23 cellular contexts compared by ENCODE assay signal in the genomic region with DNA sequence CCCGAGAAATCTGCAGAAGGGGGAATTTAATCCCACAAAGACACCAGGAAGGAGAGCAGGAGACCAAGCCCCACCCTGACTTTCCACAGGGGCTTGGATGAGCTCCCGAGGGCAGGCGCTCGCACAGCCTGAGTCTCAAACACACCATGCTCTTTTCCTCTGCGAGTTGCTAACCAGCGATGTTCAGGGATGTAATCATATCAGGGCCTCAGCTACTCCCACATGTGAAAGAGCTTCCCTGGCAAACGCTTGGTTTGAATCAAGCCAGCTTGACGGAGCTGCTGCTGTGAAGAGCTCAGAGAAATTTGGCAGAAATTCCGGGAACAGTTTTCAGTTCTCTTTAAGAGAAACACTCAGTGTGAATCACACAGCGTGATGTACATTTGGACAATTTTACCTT.
A peak's percentile ranks its signal among the peaks of the same experiment; 100 is the strongest.
DNase-seq lines count a peak whose midpoint lies in the region; TF ChIP-seq lines count a peak whose summit lies in the region.
"Had no signal": no experiment of that assay in that cellular context is flagged by ENCODE, and none has a peak within 500 bp of the region (broad histone marks: within the 10 kb centered on the region; RNA-seq: fewer than 3 reads in every experiment).

No MANE protein-coding gene starts in this region.

- H3K9ac ChIP-seq in mesenchymal stem cell (ENCODE audit: low read length) = peak overlapping the region; percentile 70
- H3K9ac ChIP-seq: SK-N-SH had no signal

- DNase-seq in NCI-H1092 treated with DMSO at 0.1 percent for 48 hours (lab: John Stamatoyannopoulos, UW) (peak; percentile 43), fibroblast of pulmonary artery (ENCODE audit: low read depth) (peak; percentile 4), mesenchymal stem cell (no peak), skeletal muscle cell (ENCODE audit: low read depth) (peak; percentile 2), cerebellar nuclear complex (lab: John Stamatoyannopoulos, UW) (no peak), iPS-NIHi11 (ENCODE audit: low spot score) (no peak), mesothelial cell of epicardium (ENCODE audit: low spot score in 2 of 2, unreplicated experiment in 2 of 2) (no peak)
- no peak for DNase-seq in effector memory CD4-positive, alpha-beta T cell
- DNase-seq: activated CD4-positive, CD25-positive, alpha-beta regulatory T cell; activated CD8-positive, alpha-beta T cell treated with anti-CD3 and anti-CD28 coated beads for 36 hours; activated naive CD4-positive, alpha-beta T cell treated with anti-CD3 and anti-CD28 coated beads for 36 hours; activated T-cell treated with anti-CD3 and anti-CD28 coated beads, Interleukin-2, amount 50 U/mL, for 24 hours; CD8-positive, alpha-beta memory T cell; DND-41; glutamatergic neuron; HFFc6; IMR-90; naive thymus-derived CD4-positive, alpha-beta T cell; NCI-H1930; SK-N-SH; stimulated activated CD4-positive, alpha-beta T cell treated with anti-CD3 and anti-CD28 coated beads, Interleukin-12 subunit alpha, Interleukin-12 subunit beta, amount 100 ng/mL, for 4 hours had no signal

- no peak overlapping the region for H2BK5ac ChIP-seq in mesenchymal stem cell (ENCODE audit: low read depth, low read length, poor library complexity, severe bottlenecking)

- TF ChIP-seq CTCF in fibroblast of pulmonary artery (IDR thresholded peaks at IDR 0.05; ENCODE audit: low read length, missing control alignments) (no peak), mesothelial cell of epicardium (IDR thresholded peaks at IDR 0.05; ENCODE audit: unreplicated experiment) (no peak)

- no peaks in the 10 kb centered on the region for H3K36me3 Mint-ChIP-seq in mesothelial cell of epicardium
- H3K36me3 Mint-ChIP-seq: naive thymus-derived CD4-positive, alpha-beta T cell had no signal

- no peak overlapping the region for H2BK12ac ChIP-seq in mesenchymal stem cell (ENCODE audit: low read length in 2 of 2)

- H2BK15ac ChIP-seq in mesenchymal stem cell (ENCODE audit: low read depth, poor library complexity, severe bottlenecking) = no peak overlapping the region

- no peak overlapping the region for H3K4me3 Mint-ChIP-seq in mesothelial cell of epicardium
- H3K4me3 Mint-ChIP-seq: activated CD8-positive, alpha-beta T cell treated with anti-CD3 and anti-CD28 coated beads for 36 hours; activated naive CD4-positive, alpha-beta T cell treated with anti-CD3 and anti-CD28 coated beads for 36 hours; activated T-cell treated with anti-CD3 and anti-CD28 coated beads, Interleukin-2, amount 50 U/mL, for 24 hours; CD8-positive, alpha-beta memory T cell; dendritic cell treated with granulocyte-macrophage colony-stimulating factor and Interleukin-4, amounts not matched to agents 40 ng/mL and 50 ng/mL, for 4 days; HFFc6; naive thymus-derived CD4-positive, alpha-beta T cell had no signal

- no peak overlapping the region for H3K27ac ChIP-seq in mesenchymal stem cell (ENCODE audit: low read length, poor library complexity, severe bottlenecking)
- no peak overlapping the region for H3K27ac ChIP-seq in effector memory CD4-positive, alpha-beta T cell (ENCODE audit: insufficient read depth, low read length, poor library complexity, severe bottlenecking)
- H3K27ac ChIP-seq: HL-60 had no signal

- peaks cover 30% of the 10 kb centered on the region for H3K9me3 Mint-ChIP-seq in mesothelial cell of epicardium
- H3K9me3 Mint-ChIP-seq: activated CD8-positive, alpha-beta T cell treated with anti-CD3 and anti-CD28 coated beads for 36 hours; activated naive CD4-positive, alpha-beta T cell treated with anti-CD3 and anti-CD28 coated beads for 36 hours; activated T-cell treated with anti-CD3 and anti-CD28 coated beads, Interleukin-2, amount 50 U/mL, for 24 hours; CD8-positive, alpha-beta memory T cell; dendritic cell treated with granulocyte-macrophage colony-stimulating factor and Interleukin-4, amounts not matched to agents 40 ng/mL and 50 ng/mL, for 4 days had no signal

- H3K4me2 ChIP-seq in mesenchymal stem cell (ENCODE audit: low read length, poor library complexity, severe bottlenecking) = no peak overlapping the region
- H3K4me2 ChIP-seq: SK-N-SH had no signal

- no peak overlapping the region for H3K18ac ChIP-seq in mesenchymal stem cell (ENCODE audit: low read depth in 1 of 2, low read length in 2 of 2)

- no peaks in the 10 kb centered on the region for H3K79me1 ChIP-seq in mesenchymal stem cell (replicated peaks; ENCODE audit: low read length, poor library complexity, severe bottlenecking)

- H3K23ac ChIP-seq in mesenchymal stem cell (ENCODE audit: low read length in 2 of 2) = no peak overlapping the region

- H3K27me3 ChIP-seq in mesenchymal stem cell (ENCODE audit: control insufficient read depth in 1 of 2, insufficient read depth in 1 of 2, low read length in 2 of 2) = no peaks in the 10 kb centered on the region
- H3K27me3 ChIP-seq in effector memory CD4-positive, alpha-beta T cell (replicated peaks; ENCODE audit: control insufficient read depth, insufficient read depth, low read length, poor library complexity, severe bottlenecking) = peaks cover 4% of the 10 kb centered on the region

- no peak overlapping the region for H3K4me3 ChIP-seq in fibroblast of pulmonary artery (replicated peaks; ENCODE audit: low read depth, low read length)
- peak overlapping the region in 1 of 2 experiments; percentile 50 for H3K4me3 ChIP-seq in mesenchymal stem cell (ENCODE audit: insufficient read depth in 1 of 2, low read depth in 1 of 2, low read length in 2 of 2)
- no peak overlapping the region for H3K4me3 ChIP-seq in skeletal muscle cell (ENCODE audit: low read depth, low read length)
- H3K4me3 ChIP-seq in effector memory CD4-positive, alpha-beta T cell (ENCODE audit: insufficient read depth, low read depth, low read length, poor library complexity, severe bottlenecking) = no peak overlapping the region

- no peaks in the 10 kb centered on the region for H3K9me3 ChIP-seq in mesenchymal stem cell (ENCODE audit: control insufficient read depth, low read length)
- no peaks in the 10 kb centered on the region for H3K9me3 ChIP-seq in effector memory CD4-positive, alpha-beta T cell (ENCODE audit: control insufficient read depth, low read length)
- H3K9me3 ChIP-seq: SK-N-SH had no signal

- 87% methylated on average over 9 of the region's 10 CpGs for WGBS in mesenchymal stem cell

- no peak overlapping the region for H3K14ac ChIP-seq in mesenchymal stem cell (ENCODE audit: low read length in 2 of 2)

- no peaks in the 10 kb centered on the region for H3K36me3 ChIP-seq in mesenchymal stem cell (ENCODE audit: control insufficient read depth in 1 of 2, insufficient read depth in 2 of 2, low read depth in 1 of 2, low read length in 2 of 2)
- H3K36me3 ChIP-seq in effector memory CD4-positive, alpha-beta T cell (ENCODE audit: control insufficient read depth, insufficient read depth, low read length) = no peaks in the 10 kb centered on the region

- H4K8ac ChIP-seq in mesenchymal stem cell (ENCODE audit: low read length) = no peak overlapping the region

- no peaks in the 10 kb centered on the region for H3K27me3 Mint-ChIP-seq in mesothelial cell of epicardium (ENCODE audit: low read depth)
- H3K27me3 Mint-ChIP-seq: dendritic cell treated with granulocyte-macrophage colony-stimulating factor and Interleukin-4, amounts not matched to agents 40 ng/mL and 50 ng/mL, for 4 days had no signal

- H4K91ac ChIP-seq in mesenchymal stem cell (ENCODE audit: low read length) = no peak overlapping the region

- no peak overlapping the region for H2BK120ac ChIP-seq in mesenchymal stem cell (ENCODE audit: low read depth, low read length)

- H3K4ac ChIP-seq in mesenchymal stem cell (ENCODE audit: low read depth in 1 of 2, low read length in 2 of 2) = no peak overlapping the region

- no peaks in the 10 kb centered on the region for H3K4me1 ChIP-seq in mesenchymal stem cell (ENCODE audit: control insufficient read depth, insufficient read depth, low read depth, low read length)
- no peaks in the 10 kb centered on the region for H3K4me1 ChIP-seq in effector memory CD4-positive, alpha-beta T cell (ENCODE audit: control insufficient read depth, insufficient read depth, low read length, poor library complexity, severe bottlenecking)

- H2AFZ ChIP-seq in mesenchymal stem cell (ENCODE audit: low read depth, low read length) = no peak overlapping the region

- no peak overlapping the region for H3K27ac Mint-ChIP-seq in mesothelial cell of epicardium
- H3K27ac Mint-ChIP-seq: activated CD8-positive, alpha-beta T cell treated with anti-CD3 and anti-CD28 coated beads for 36 hours; activated naive CD4-positive, alpha-beta T cell treated with anti-CD3 and anti-CD28 coated beads for 36 hours; activated T-cell treated with anti-CD3 and anti-CD28 coated beads, Interleukin-2, amount 50 U/mL, for 24 hours; CD8-positive, alpha-beta memory T cell; dendritic cell treated with granulocyte-macrophage colony-stimulating factor and Interleukin-4, amounts not matched to agents 40 ng/mL and 50 ng/mL, for 4 days; HFFc6; naive thymus-derived CD4-positive, alpha-beta T cell had no signal

- no peaks in the 10 kb centered on the region for H3K4me1 Mint-ChIP-seq in mesothelial cell of epicardium
- H3K4me1 Mint-ChIP-seq: CD8-positive, alpha-beta memory T cell; naive thymus-derived CD4-positive, alpha-beta T cell had no signal

- no peak overlapping the region for H2AK5ac ChIP-seq in mesenchymal stem cell (ENCODE audit: low read length, severe bottlenecking)

Comparison
In these comparisons a context has a peak if more than half of its experiments do, and no peak if none do; other contexts are left out.
1. DNase-seq: peak in NCI-H1092 treated with DMSO at 0.1 percent for 48 hours (single experiment), fibroblast of pulmonary artery (single experiment) and skeletal muscle cell (single experiment); none in mesenchymal stem cell (single experiment), cerebellar nuclear complex (0 of 2), effector memory CD4-positive, alpha-beta T cell (0 of 3), iPS-NIHi11 (single experiment) and mesothelial cell of epicardium (0 of 2).